Comparison of ENCODE assay signal across 1 cellular context in the genomic region with DNA sequence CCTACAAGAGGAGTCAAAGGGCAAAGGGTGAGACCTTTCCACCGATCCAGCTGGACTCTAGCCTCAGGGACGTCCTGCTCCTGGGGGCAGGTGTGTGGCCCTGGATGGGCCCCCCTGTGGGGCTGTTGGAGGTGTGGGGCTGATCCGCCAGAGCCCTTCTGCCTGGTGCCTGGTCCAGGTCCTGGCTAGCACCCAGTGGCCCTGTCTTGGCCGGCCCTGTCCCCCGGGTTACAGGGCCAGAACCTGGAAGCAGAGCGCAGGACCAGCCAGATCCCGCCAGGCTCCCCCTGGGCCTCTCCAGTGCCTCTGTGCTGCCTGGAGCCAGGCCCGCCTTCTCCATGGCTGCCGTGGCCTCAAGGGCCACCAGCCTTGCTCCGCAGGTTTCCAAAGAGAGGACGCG. TPM values are rescaled to one million over a fixed set of nuclear protein-coding genes. Genes with fewer than 3 reads are reported as not detected.
"Had no signal": no experiment of that assay in that cellular context is flagged by ENCODE, and none has a peak within 500 bp of the region (broad histone marks: within the 10 kb centered on the region; RNA-seq: fewer than 3 reads in every experiment).

No MANE protein-coding gene starts in this region.

RNA-seq across cellular contexts. Expression of gene FKBP1C, which starts 19.2 kb away (rescaled TPM):
- total RNA-seq: esophagus mucosa had no signal
